ENCODE assay signal across 1 cellular context in genomic region chr19:6260912-6261636, GRCh38.
TF ChIP-seq lines count a peak whose summit lies in the region.

No MANE protein-coding gene starts in this region.

TF ChIP-seq in liver, 16 proteins besides CTCF, POLR2A, EP300 and RAD21 (continued from another document):
- no peak for TF ChIP-seq ZBTB33 (IDR thresholded peaks at IDR 0.05)
